ENCODE assay signal across 19 cellular contexts in genomic region chr16:89990799-89991198, GRCh38. TPM values are rescaled to one million over a fixed set of nuclear protein-coding genes. Genes with fewer than 3 reads are reported as not detected.
DNase-seq lines count a peak whose midpoint lies in the region; ATAC-seq and TF ChIP-seq lines count a peak whose summit lies in the region.
"Had no signal": no experiment of that assay in that cellular context is flagged by ENCODE, and none has a peak within 500 bp of the region (broad histone marks: within the 10 kb centered on the region; RNA-seq: fewer than 3 reads in every experiment).

No MANE protein-coding gene starts in this region.

- H3K4me2 ChIP-seq in neuronal stem cell (ENCODE audit: insufficient read depth, low read length, poor library complexity, severe bottlenecking) = no peak overlapping the region
- H3K4me2 ChIP-seq: A549; BLaER1 treated with 17β-estradiol and CSF1 and Interleukin-3, amounts not matched to agents 10 nM and 100 nM had no signal

- no peak overlapping the region for H3K23ac ChIP-seq in neuronal stem cell (ENCODE audit: low read depth, low read length, poor library complexity)

- ATAC-seq in activated naive CD8-positive, alpha-beta T cell treated with anti-CD3 and anti-CD28 coated beads, Interleukin-2, amount 50 U/mL, for 24 hours = no peak
- ATAC-seq: A549; CD8-positive, alpha-beta T cell had no signal

- no peak overlapping the region for H2AK5ac ChIP-seq in neuronal stem cell (ENCODE audit: low read depth, low read length)

- H3K4me1 ChIP-seq in neuronal stem cell (ENCODE audit: control insufficient read depth in 2 of 2, insufficient read depth in 1 of 2, low read depth in 1 of 2, low read length in 2 of 2) (no peaks in the 10 kb centered on the region), ovary (ENCODE audit: insufficient read depth) (peaks cover 3% of the 10 kb centered on the region)
- H3K4me1 ChIP-seq: A549, Caco-2 had no signal

- peaks cover 45% of the 10 kb centered on the region for H3K36me3 Mint-ChIP-seq in activated naive CD8-positive, alpha-beta T cell treated with anti-CD3 and anti-CD28 coated beads for 36 hours
- peaks cover 61% of the 10 kb centered on the region for H3K36me3 Mint-ChIP-seq in activated naive CD8-positive, alpha-beta T cell treated with anti-CD3 and anti-CD28 coated beads, Interleukin-2, amount 50 U/mL, for 24 hours (ENCODE audit: low read depth)
- H3K36me3 Mint-ChIP-seq in progenitor cell of endocrine pancreas (ENCODE audit: insufficient read depth) = peaks cover 34% of the 10 kb centered on the region
- H3K36me3 Mint-ChIP-seq in activated T-helper 1 cell treated with anti-CD3 and anti-CD28 coated beads, Interleukin-12 subunit alpha, Interleukin-12 subunit beta, Interleukin-2, Interleukin-4 antibody, amounts not matched to agents 30 ng/mL and 10 ng/mL and 1 ng/mL, durations not matched to agents 14 hours and 24 hours and 36 hours (ENCODE audit: low read depth) = peaks cover 63% of the 10 kb centered on the region

- no CpG with 5 or more reads among the region's 7 CpGs for WGBS in neuronal stem cell (ENCODE audit: extremely low coverage in 2 of 2, insufficient read length in 2 of 2, insufficient replicate concordance in 1 of 2), 2 donors
- 80 to 83% (median 82%) methylated on average over 7 of the region's 7 CpGs for WGBS in ovary, 3 donors

- no peaks in the 10 kb centered on the region for H3K79me1 ChIP-seq in neuronal stem cell (ENCODE audit: low read depth, low read length)

- no peak overlapping the region for H3K14ac ChIP-seq in neuronal stem cell (ENCODE audit: low read length)

- H3K9ac ChIP-seq in neuronal stem cell (ENCODE audit: low read depth, low read length, poor library complexity) = peak overlapping the region; percentile 50
- H3K9ac ChIP-seq: BLaER1 treated with 17β-estradiol and CSF1 and Interleukin-3, amounts not matched to agents 10 nM and 100 nM had no signal

- no peak overlapping the region for H4K91ac ChIP-seq in neuronal stem cell (ENCODE audit: low read depth, low read length, poor library complexity)

- H3K4me1 Mint-ChIP-seq in activated naive CD8-positive, alpha-beta T cell treated with anti-CD3 and anti-CD28 coated beads for 36 hours = peaks cover 13% of the 10 kb centered on the region
- peaks cover 19% of the 10 kb centered on the region for H3K4me1 Mint-ChIP-seq in activated naive CD8-positive, alpha-beta T cell treated with anti-CD3 and anti-CD28 coated beads, Interleukin-2, amount 50 U/mL, for 24 hours
- no peaks in the 10 kb centered on the region for H3K4me1 Mint-ChIP-seq in progenitor cell of endocrine pancreas (ENCODE audit: low read depth)
- H3K4me1 Mint-ChIP-seq in activated T-helper 1 cell treated with anti-CD3 and anti-CD28 coated beads, Interleukin-12 subunit alpha, Interleukin-12 subunit beta, Interleukin-2, Interleukin-4 antibody, amounts not matched to agents 30 ng/mL and 10 ng/mL and 1 ng/mL, durations not matched to agents 14 hours and 24 hours and 36 hours (ENCODE audit: low read depth) = peaks cover 10% of the 10 kb centered on the region

- intact Hi-C loops in ovary (cut with DNase I) = no loop called here
- intact Hi-C loops in activated T-helper 1 cell treated with anti-CD3 and anti-CD28 coated beads, Interleukin-12 subunit alpha, Interleukin-12 subunit beta, Interleukin-2, Interleukin-4 antibody, amounts not matched to agents 30 ng/mL and 10 ng/mL and 1 ng/mL, durations not matched to agents 14 hours and 24 hours and 36 hours (cut with micrococcal nuclease) = no loop called here

- H4K8ac ChIP-seq in neuronal stem cell (ENCODE audit: low read depth, low read length) = no peak overlapping the region

- no peak overlapping the region for H3K4me3 Mint-ChIP-seq in activated naive CD8-positive, alpha-beta T cell treated with anti-CD3 and anti-CD28 coated beads for 36 hours
- no peak overlapping the region for H3K4me3 Mint-ChIP-seq in activated naive CD8-positive, alpha-beta T cell treated with anti-CD3 and anti-CD28 coated beads, Interleukin-2, amount 50 U/mL, for 24 hours
- H3K4me3 Mint-ChIP-seq in progenitor cell of endocrine pancreas (ENCODE audit: low read depth) = no peak overlapping the region
- H3K4me3 Mint-ChIP-seq in activated T-helper 1 cell treated with anti-CD3 and anti-CD28 coated beads, Interleukin-12 subunit alpha, Interleukin-12 subunit beta, Interleukin-2, Interleukin-4 antibody, amounts not matched to agents 30 ng/mL and 10 ng/mL and 1 ng/mL, durations not matched to agents 14 hours and 24 hours and 36 hours = no peak overlapping the region
- H3K4me3 Mint-ChIP-seq: B cell; CD4-positive, alpha-beta T cell; CD8-positive, alpha-beta T cell had no signal

- no peak overlapping the region for H2BK120ac ChIP-seq in neuronal stem cell (ENCODE audit: low read depth, low read length)

- no peak overlapping the region for H3K4me3 ChIP-seq in neuronal stem cell (ENCODE audit: low read length in 2 of 2)
- no peak overlapping the region for H3K4me3 ChIP-seq in ovary
- H3K4me3 ChIP-seq: A549; BLaER1 treated with 17β-estradiol and CSF1 and Interleukin-3, amounts not matched to agents 10 nM and 100 nM had no signal

- H3K9me3 ChIP-seq in neuronal stem cell (replicated peaks in 1 of 2; ENCODE audit: control insufficient read depth in 2 of 2, insufficient read depth in 1 of 2, low read depth in 1 of 2, low read length in 2 of 2) = peaks cover 3 to 21% of the 10 kb centered on the region in 2 donors
- no peaks in the 10 kb centered on the region for H3K9me3 ChIP-seq in ovary

- no peak overlapping the region for H2BK15ac ChIP-seq in neuronal stem cell (ENCODE audit: low read length)

- H3K36me3 ChIP-seq in neuronal stem cell (replicated peaks in 1 of 2; ENCODE audit: control insufficient read depth in 2 of 2, insufficient read depth in 2 of 2, low read length in 2 of 2) (peaks cover 54 to 91% of the 10 kb centered on the region in 2 donors), ovary (no peaks in the 10 kb centered on the region)

- peak overlapping the region; percentile 25 for H3K27ac Mint-ChIP-seq in activated naive CD8-positive, alpha-beta T cell treated with anti-CD3 and anti-CD28 coated beads for 36 hours
- no peak overlapping the region for H3K27ac Mint-ChIP-seq in activated naive CD8-positive, alpha-beta T cell treated with anti-CD3 and anti-CD28 coated beads, Interleukin-2, amount 50 U/mL, for 24 hours
- H3K27ac Mint-ChIP-seq in progenitor cell of endocrine pancreas = peak overlapping the region; percentile 41
- no peak overlapping the region for H3K27ac Mint-ChIP-seq in activated T-helper 1 cell treated with anti-CD3 and anti-CD28 coated beads, Interleukin-12 subunit alpha, Interleukin-12 subunit beta, Interleukin-2, Interleukin-4 antibody, amounts not matched to agents 30 ng/mL and 10 ng/mL and 1 ng/mL, durations not matched to agents 14 hours and 24 hours and 36 hours
- H3K27ac Mint-ChIP-seq: B cell; CD4-positive, alpha-beta T cell; CD8-positive, alpha-beta T cell had no signal

- no peak overlapping the region for H2BK5ac ChIP-seq in neuronal stem cell (ENCODE audit: low read length)

- TF ChIP-seq POLR2A in ovary (IDR thresholded peaks at IDR 0.05) = no peak

- no peaks in the 10 kb centered on the region for H3K27me3 ChIP-seq in neuronal stem cell (ENCODE audit: control insufficient read depth in 3 of 3, insufficient read depth in 3 of 3, low read depth in 1 of 3, low read length in 3 of 3)
- no peaks in the 10 kb centered on the region for H3K27me3 ChIP-seq in ovary
- H3K27me3 ChIP-seq: BLaER1 treated with 17β-estradiol and CSF1 and Interleukin-3, amounts not matched to agents 10 nM and 100 nM had no signal

- H2BK12ac ChIP-seq in neuronal stem cell (ENCODE audit: low read length) = no peak overlapping the region

- H3K4ac ChIP-seq in neuronal stem cell (ENCODE audit: low read length) = no peak overlapping the region

- H3K9me3 Mint-ChIP-seq in activated naive CD8-positive, alpha-beta T cell treated with anti-CD3 and anti-CD28 coated beads for 36 hours = peaks cover 17% of the 10 kb centered on the region
- peaks cover 10% of the 10 kb centered on the region for H3K9me3 Mint-ChIP-seq in activated naive CD8-positive, alpha-beta T cell treated with anti-CD3 and anti-CD28 coated beads, Interleukin-2, amount 50 U/mL, for 24 hours
- peaks cover 3% of the 10 kb centered on the region for H3K9me3 Mint-ChIP-seq in progenitor cell of endocrine pancreas (ENCODE audit: low read depth)
- H3K9me3 Mint-ChIP-seq in activated T-helper 1 cell treated with anti-CD3 and anti-CD28 coated beads, Interleukin-12 subunit alpha, Interleukin-12 subunit beta, Interleukin-2, Interleukin-4 antibody, amounts not matched to agents 30 ng/mL and 10 ng/mL and 1 ng/mL, durations not matched to agents 14 hours and 24 hours and 36 hours = peaks cover 9% of the 10 kb centered on the region
- H3K9me3 Mint-ChIP-seq: CD4-positive, alpha-beta T cell; CD8-positive, alpha-beta T cell had no signal

- DNase-seq in activated naive CD8-positive, alpha-beta T cell treated with anti-CD3 and anti-CD28 coated beads for 36 hours = no peak
- DNase-seq in activated naive CD8-positive, alpha-beta T cell treated with anti-CD3 and anti-CD28 coated beads, Interleukin-2, amount 50 U/mL, for 24 hours = no peak
- DNase-seq in neuronal stem cell (ENCODE audit: low spot score) (no peak), progenitor cell of endocrine pancreas (ENCODE audit: low spot score, unreplicated experiment) (no peak), ovary (no peak), NCI-H510A treated with DMSO at 0.1 percent for 48 hours (lab: John Stamatoyannopoulos, UW) (no peak)
- no peak for DNase-seq in activated T-helper 1 cell treated with anti-CD3 and anti-CD28 coated beads, Interleukin-12 subunit alpha, Interleukin-12 subunit beta, Interleukin-2, Interleukin-4 antibody, amounts not matched to agents 30 ng/mL and 10 ng/mL and 1 ng/mL, durations not matched to agents 14 hours and 24 hours and 36 hours (ENCODE audit: low spot score)
- DNase-seq: AML-193; Caco-2; Calu3; CD4-positive, alpha-beta T cell; CD8-positive, alpha-beta T cell; DMS79 treated with DMSO at 0.1 percent for 48 hours; GF-D8 had no signal

- H3K18ac ChIP-seq in neuronal stem cell (ENCODE audit: low read length) = no peak overlapping the region

- H3K27ac ChIP-seq in neuronal stem cell (replicated peaks; ENCODE audit: low read length) (no peak overlapping the region), ovary (no peak overlapping the region)
- H3K27ac ChIP-seq: 22Rv1, A549, C4-2B had no signal

- H3K27me3 Mint-ChIP-seq in activated naive CD8-positive, alpha-beta T cell treated with anti-CD3 and anti-CD28 coated beads for 36 hours = peaks cover 13% of the 10 kb centered on the region
- peaks cover 12% of the 10 kb centered on the region for H3K27me3 Mint-ChIP-seq in activated naive CD8-positive, alpha-beta T cell treated with anti-CD3 and anti-CD28 coated beads, Interleukin-2, amount 50 U/mL, for 24 hours
- no peaks in the 10 kb centered on the region for H3K27me3 Mint-ChIP-seq in progenitor cell of endocrine pancreas
- H3K27me3 Mint-ChIP-seq in activated T-helper 1 cell treated with anti-CD3 and anti-CD28 coated beads, Interleukin-12 subunit alpha, Interleukin-12 subunit beta, Interleukin-2, Interleukin-4 antibody, amounts not matched to agents 30 ng/mL and 10 ng/mL and 1 ng/mL, durations not matched to agents 14 hours and 24 hours and 36 hours (ENCODE audit: insufficient read depth) = peaks cover 5% of the 10 kb centered on the region
- H3K27me3 Mint-ChIP-seq: B cell; CD4-positive, alpha-beta T cell had no signal

- no peak for TF ChIP-seq CTCF in progenitor cell of endocrine pancreas (IDR thresholded peaks at IDR 0.05; ENCODE audit: unreplicated experiment)
- TF ChIP-seq CTCF in ovary (IDR thresholded peaks at IDR 0.05) = no peak

- no peak overlapping the region for H2AFZ ChIP-seq in neuronal stem cell (ENCODE audit: low read length)

- no peak for TF ChIP-seq EP300 in ovary (IDR thresholded peaks at IDR 0.05)

RNA-seq across cellular contexts. Expression of gene DBNDD1, which starts 28.5 kb away (rescaled TPM):
- 1 to 10 TPM in 1 of 2 experiments, under 1 TPM in 1; 0.82 to 1.0 TPM for total RNA-seq in activated naive CD8-positive, alpha-beta T cell treated with anti-CD3 and anti-CD28 coated beads for 36 hours
- polyA plus RNA-seq in neuronal stem cell (2013, experiment 1 of 2) = 35.6 TPM
- polyA plus RNA-seq in neuronal stem cell (2013, experiment 2 of 2) = 34.0 TPM
- total RNA-seq in progenitor cell of endocrine pancreas (53.8 and 57.4 TPM in 2 replicates), ovary (1 to 10 TPM; 1.3 to 6.2 (median 2.5) TPM)
- polyA plus RNA-seq in ovary = 1 to 10 TPM in 1 of 2 donors, under 1 TPM in 1; 0.97 to 1.5 TPM
- total RNA-seq in activated T-helper 1 cell treated with anti-CD3 and anti-CD28 coated beads, Interleukin-12 subunit alpha, Interleukin-12 subunit beta, Interleukin-2, Interleukin-4 antibody, amounts not matched to agents 30 ng/mL and 10 ng/mL and 1 ng/mL, durations not matched to agents 14 hours and 24 hours and 36 hours = 0.18 TPM in 1 of 2 replicates, not detected in the other

RNA-seq across cellular contexts. Expression of gene DEF8, which starts 42.2 kb away (rescaled TPM):
- total RNA-seq in activated naive CD8-positive, alpha-beta T cell treated with anti-CD3 and anti-CD28 coated beads for 36 hours = 10 to 100 TPM; 21.1 to 22.0 TPM
- polyA plus RNA-seq in neuronal stem cell (2013, experiment 1 of 2) = 52.9 TPM
- 52.2 TPM for polyA plus RNA-seq in neuronal stem cell (2013, experiment 2 of 2)
- 67.9 and 72.1 TPM in 2 replicates for total RNA-seq in progenitor cell of endocrine pancreas
- total RNA-seq in ovary = 10 to 100 TPM; 37.8 to 64.4 (median 53.3) TPM
- 10 to 100 TPM; 17.9 to 44.4 TPM for polyA plus RNA-seq in ovary
- total RNA-seq in activated T-helper 1 cell treated with anti-CD3 and anti-CD28 coated beads, Interleukin-12 subunit alpha, Interleukin-12 subunit beta, Interleukin-2, Interleukin-4 antibody, amounts not matched to agents 30 ng/mL and 10 ng/mL and 1 ng/mL, durations not matched to agents 14 hours and 24 hours and 36 hours = 42.5 and 43.9 TPM in 2 replicates

Comparison
In these comparisons a context has a peak if more than half of its experiments do, and no peak if none do; other contexts are left out.
1. H3K27ac Mint-ChIP-seq: peak in activated naive CD8-positive, alpha-beta T cell treated with anti-CD3 and anti-CD28 coated beads for 36 hours (single experiment) and progenitor cell of endocrine pancreas (single experiment); none in activated naive CD8-positive, alpha-beta T cell treated with anti-CD3 and anti-CD28 coated beads, Interleukin-2, amount 50 U/mL, for 24 hours (single experiment) and activated T-helper 1 cell treated with anti-CD3 and anti-CD28 coated beads, Interleukin-12 subunit alpha, Interleukin-12 subunit beta, Interleukin-2, Interleukin-4 antibody, amounts not matched to agents 30 ng/mL and 10 ng/mL and 1 ng/mL, durations not matched to agents 14 hours and 24 hours and 36 hours (single experiment).